1 cellular context compared by ENCODE assay signal in the genomic region with DNA sequence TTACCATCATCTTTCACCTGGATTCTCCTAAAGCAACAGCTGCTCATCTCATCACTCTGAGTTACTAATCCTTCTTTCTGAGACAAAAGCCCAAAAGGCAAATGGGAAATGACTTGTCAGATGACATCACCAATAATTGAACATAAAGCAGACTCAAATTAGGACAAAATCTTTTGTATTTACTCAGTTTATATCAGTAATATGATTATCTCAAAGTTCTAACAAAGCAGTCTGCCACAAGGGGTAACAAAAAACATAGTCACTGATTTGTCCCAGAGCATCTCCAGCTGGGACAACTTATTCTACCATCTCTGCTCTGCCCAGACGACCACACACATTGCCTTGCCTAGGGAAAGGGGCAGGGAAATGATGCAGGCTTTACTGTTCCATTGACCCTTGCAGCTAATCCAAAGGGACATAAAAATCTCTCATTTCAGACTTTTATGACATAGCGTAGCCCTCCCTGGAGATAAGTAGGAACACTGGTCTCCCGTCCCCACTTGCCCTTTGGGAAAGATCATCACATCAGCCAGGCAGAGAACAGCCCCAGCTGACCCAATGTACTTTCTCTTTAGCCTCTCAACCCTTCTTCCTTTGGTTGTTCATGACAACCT.
TF ChIP-seq lines count a peak whose summit lies in the region.

No MANE protein-coding gene starts in this region.

TF ChIP-seq in HepG2, 621 proteins besides CTCF, POLR2A, EP300 and RAD21:
- peak; percentile 67 for TF ChIP-seq CREB1 (IDR thresholded peaks at IDR 0.05)
- TF ChIP-seq CREB1 (CRISPR knock-in tag; IDR thresholded peaks at IDR 0.05), result no peak
- no peak for TF ChIP-seq KDM5A (IDR thresholded peaks at IDR 0.05; ENCODE audit: borderline replicate concordance, low read length)
- peak; percentile 72 for TF ChIP-seq ATF7 (IDR thresholded peaks at IDR 0.05)
- TF ChIP-seq ATF7 (CRISPR knock-in tag; IDR thresholded peaks at IDR 0.05), result no peak
